Comparison of ENCODE assay signal across 26 cellular contexts in the genomic region with DNA sequence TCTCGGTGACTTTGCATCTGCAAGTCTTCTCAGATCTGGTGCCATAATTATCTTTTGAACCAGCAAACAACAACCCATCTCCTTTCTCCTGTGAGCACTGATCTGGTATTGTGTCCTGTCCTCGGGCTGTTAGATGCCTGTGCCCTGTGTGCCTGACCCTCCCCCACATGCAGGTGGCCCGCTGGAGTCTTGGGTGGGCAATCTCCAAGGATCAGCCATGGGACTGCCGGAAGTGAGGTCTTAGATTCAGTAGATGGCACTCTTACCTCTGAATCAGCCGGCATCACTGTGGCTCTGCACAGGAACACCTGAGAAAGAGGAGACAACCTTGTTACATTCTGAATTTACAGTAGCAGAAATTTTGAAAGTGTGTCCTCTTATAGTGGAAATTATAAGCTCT.
DNase-seq lines count a peak whose midpoint lies in the region; ATAC-seq, FAIRE-seq and TF ChIP-seq lines count a peak whose summit lies in the region.
"Had no signal": no experiment of that assay in that cellular context is flagged by ENCODE, and none has a peak within 500 bp of the region (broad histone marks: within the 10 kb centered on the region; RNA-seq: fewer than 3 reads in every experiment).

No MANE protein-coding gene starts in this region.

- H2AFZ ChIP-seq in hepatocyte (no peak overlapping the region), HepG2 (ENCODE audit: low read length) (no peak overlapping the region)
- H2AFZ ChIP-seq: GM23248 had no signal

- TF ChIP-seq POLR2A in breast epithelium (IDR thresholded peaks at IDR 0.05) (no peak), HepG2 (IDR thresholded peaks at IDR 0.05; ENCODE audit: insufficient read depth in 1 of 2, low read depth in 2 of 2, low read length in 2 of 2) (no peak)

- no peak for TF ChIP-seq RAD21 in HepG2 (CRISPR knock-in tag; IDR thresholded peaks at IDR 0.05)

- peaks cover 26% of the 10 kb centered on the region for H3K4me1 Mint-ChIP-seq in MCF 10A (ENCODE audit: insufficient read depth, unreplicated experiment)
- H3K4me1 Mint-ChIP-seq: B cell had no signal

- H3K4me2 ChIP-seq in hepatocyte (no peak overlapping the region), HepG2 (ENCODE audit: low read depth, low read length) (no peak overlapping the region)

- no peak for ATAC-seq in HepG2
- ATAC-seq in HG03378 (IDR thresholded peaks at IDR 0.05; ENCODE audit: unreplicated experiment), result no peak
- ATAC-seq: activated CD8-positive, alpha-beta T cell treated with anti-CD3 and anti-CD28 coated beads, Interleukin-2, amount 10 ng/mL, durations not matched to agents 7 days and 5 days; gastroesophageal sphincter had no signal

- no peak for FAIRE-seq in HepG2 (lab: Jason Lieb, UNC)
- FAIRE-seq: A204.1, colon had no signal

- DNase-seq in MCF 10A (ENCODE audit: unreplicated experiment) (peak; percentile 46), breast epithelium (ENCODE audit: low spot score in 2 of 2) (no peak), NCI-H524 treated with DMSO at 0.1 percent for 48 hours (lab: John Stamatoyannopoulos, UW) (peak; percentile 2), hepatocyte (ENCODE audit: low spot score) (peak; percentile 18), HepG2 (ENCODE audit: low spot score) (no peak), putamen (ENCODE audit: low spot score) (no peak)
- no peak for DNase-seq in stimulated activated CD4-positive, alpha-beta T cell treated with anti-CD3 and anti-CD28 coated beads, Interleukin-4, amount 100 ng/mL, for 1 hour
- DNase-seq: activated CD8-positive, alpha-beta T cell treated with anti-CD3 and anti-CD28 coated beads, Interleukin-2, amount 10 ng/mL, durations not matched to agents 7 days and 5 days; brain microvascular endothelial cell; COR-L47; effector memory CD4-positive, alpha-beta T cell; esophagus squamous epithelium; GM23248; kidney glomerular epithelial cell; MV-4-11; naive B cell; NCI-H187 treated with DMSO at 0.1 percent for 48 hours; stimulated activated CD4-positive, alpha-beta T cell treated with anti-CD3 and anti-CD28 coated beads, Interleukin-2, amount 100 ng/mL, for 48 hours; stimulated activated naive CD4-positive, alpha-beta T cell treated with Interleukin-2 at 50 U/mL for 16 hours; T-helper 9 cell; tibial artery had no signal

- H3K9me3 Mint-ChIP-seq in MCF 10A (ENCODE audit: unreplicated experiment), result no peaks in the 10 kb centered on the region

- H3K4me3 ChIP-seq in breast epithelium (no peak overlapping the region), hepatocyte (no peak overlapping the region), HepG2 (replicated peaks in 1 of 3; ENCODE audit: insufficient read depth in 1 of 3, low read depth in 2 of 3, low read length in 3 of 3) (no peak overlapping the region)
- H3K4me3 ChIP-seq: esophagus squamous epithelium, gastroesophageal sphincter, GM23248, tibial artery had no signal

- WGBS in hepatocyte (ENCODE audit: low lambda C conversion rate, missing lambda C conversion rate), result 51% methylated on average over 5 of the region's 5 CpGs
- WGBS in HepG2 (ENCODE audit: low lambda C conversion rate), result 10% methylated on average over 5 of the region's 5 CpGs

- TF ChIP-seq EP300 in HepG2 (IDR thresholded peaks at IDR 0.05; ENCODE audit: low read depth in 2 of 2, low read length in 2 of 2) (no peak), HepG2 (CRISPR knock-in tag; IDR thresholded peaks at IDR 0.05; ENCODE audit: borderline replicate concordance) (no peak)

- H3K79me2 ChIP-seq in hepatocyte (no peaks in the 10 kb centered on the region), HepG2 (ENCODE audit: insufficient read depth, low read length) (no peaks in the 10 kb centered on the region)

- H3K36me3 Mint-ChIP-seq in MCF 10A (ENCODE audit: insufficient read depth, unreplicated experiment), result peaks cover 5% of the 10 kb centered on the region

- no peak overlapping the region for H3K9ac ChIP-seq in HepG2 (ENCODE audit: insufficient read depth, low read depth, low read length)
- H3K9ac ChIP-seq: GM23248 had no signal

- H4K20me1 ChIP-seq in hepatocyte (ENCODE audit: insufficient read depth, poor library complexity, severe bottlenecking), result no peaks in the 10 kb centered on the region
- H4K20me1 ChIP-seq in HepG2 (ENCODE audit: insufficient read depth, low read length), result no peaks in the 10 kb centered on the region

- H3K4me1 ChIP-seq in breast epithelium (no peaks in the 10 kb centered on the region), hepatocyte (ENCODE audit: insufficient read depth) (no peaks in the 10 kb centered on the region), HepG2 (ENCODE audit: insufficient read depth, low read length) (no peaks in the 10 kb centered on the region)
- H3K4me1 ChIP-seq: esophagus squamous epithelium, gastroesophageal sphincter, tibial artery had no signal

- intact Hi-C loops in MCF 10A (cut with micrococcal nuclease) (loop anchor here (1.0 kb wide), 1 partner anchor 167 kb away; no protein-coding TSS in a partner anchor), breast epithelium (cut with DNase I; ENCODE audit: low total_unique reads) (no loop called here), HepG2 (cut with micrococcal nuclease; ENCODE audit: unreplicated experiment) (no loop called here)

- TF ChIP-seq CTCF in MCF 10A (IDR thresholded peaks at IDR 0.05; ENCODE audit: unreplicated experiment) (no peak), breast epithelium (IDR thresholded peaks at IDR 0.05) (no peak), hepatocyte (IDR thresholded peaks at IDR 0.05; ENCODE audit: poor library complexity) (no peak), HepG2 (CRISPR knock-in tag; IDR thresholded peaks at IDR 0.05) (no peak)

- CTCF ChIA-PET in MCF 10A (lab: Yijun Ruan, JAX), result interaction anchor here (0.7 to 1.6 kb wide), 13 partner anchors 8 to 654 kb away, joined by 3 to 7 read pairs (median 4); no protein-coding TSS in a partner anchor
- CTCF ChIA-PET in HepG2 (lab: Yijun Ruan, JAX; ENCODE audit: low intra/inter-chr PET ratio, low total read pairs), result no interaction called here

- H3K27ac ChIP-seq in breast epithelium (no peak overlapping the region), hepatocyte (no peak overlapping the region), HepG2 (ENCODE audit: extremely low read length, insufficient read depth, low read length) (no peak overlapping the region)
- H3K27ac ChIP-seq: brain microvascular endothelial cell, esophagus squamous epithelium, gastroesophageal sphincter, GM23248, tibial artery had no signal

- H3K36me3 ChIP-seq in breast epithelium, result no peaks in the 10 kb centered on the region
- H3K36me3 ChIP-seq in hepatocyte (replicated peaks; ENCODE audit: insufficient read depth, low read depth), result no peaks in the 10 kb centered on the region
- no peaks in the 10 kb centered on the region for H3K36me3 ChIP-seq in HepG2 (replicated peaks in 1 of 2; ENCODE audit: control insufficient read depth in 1 of 2, insufficient read depth in 2 of 2, low read length in 2 of 2)
- H3K36me3 ChIP-seq: brain microvascular endothelial cell, esophagus squamous epithelium, gastroesophageal sphincter, tibial artery had no signal

- no peaks in the 10 kb centered on the region for H3K27me3 Mint-ChIP-seq in MCF 10A (ENCODE audit: insufficient read depth, unreplicated experiment)
- H3K27me3 Mint-ChIP-seq: B cell, naive B cell had no signal

- H3K9me2 ChIP-seq in hepatocyte (replicated peaks; ENCODE audit: insufficient read depth), result no peaks in the 10 kb centered on the region

- BruUV-seq in MCF 10A (replicated peaks; lab: Mats Ljungman, UMichigan) (no TSS peak), HepG2 (replicated peaks; lab: Mats Ljungman, UMichigan) (no TSS peak)

- POLR2A ChIA-PET in MCF 10A (lab: Yijun Ruan, JAX) (interaction anchor here (0.8 to 1.4 kb wide), 3 partner anchors 10 to 171 kb away, joined by 3 to 4 read pairs (median 3); no protein-coding TSS in a partner anchor), HepG2 (lab: Yijun Ruan, JAX) (no interaction called here)

- in situ Hi-C loops in HepG2 (cut with HindIII; ENCODE audit: extremely low pct_ligation_motif_present, low pct_unique_long_range_greater_than_20kb), result no loop called here

- no peak overlapping the region for H3K27ac Mint-ChIP-seq in MCF 10A (ENCODE audit: low read depth, unreplicated experiment)
- H3K27ac Mint-ChIP-seq: activated CD8-positive, alpha-beta T cell treated with anti-CD3 and anti-CD28 coated beads, Interleukin-2, amount 10 ng/mL, durations not matched to agents 7 days and 5 days; B cell; naive B cell had no signal

- no peaks in the 10 kb centered on the region for H3K27me3 ChIP-seq in breast epithelium
- H3K27me3 ChIP-seq in hepatocyte, result no peaks in the 10 kb centered on the region
- peaks cover 0 to 7% of the 10 kb centered on the region in 2 experiments; a peak in 1 of 5 replicates for H3K27me3 ChIP-seq in HepG2 (ENCODE audit: control insufficient read depth in 1 of 2, insufficient read depth in 2 of 2, low read length in 2 of 2)
- H3K27me3 ChIP-seq: brain microvascular endothelial cell, esophagus squamous epithelium, tibial artery had no signal

- H3K9me3 ChIP-seq in breast epithelium (no peaks in the 10 kb centered on the region), hepatocyte (ENCODE audit: low read depth) (no peaks in the 10 kb centered on the region), HepG2 (ENCODE audit: low read length) (peaks cover 4% of the 10 kb centered on the region)
- H3K9me3 ChIP-seq: esophagus squamous epithelium, gastroesophageal sphincter, tibial artery had no signal

- H3K4me3 Mint-ChIP-seq in MCF 10A (ENCODE audit: unreplicated experiment), result no peak overlapping the region
- H3K4me3 Mint-ChIP-seq: activated CD8-positive, alpha-beta T cell treated with anti-CD3 and anti-CD28 coated beads, Interleukin-2, amount 10 ng/mL, durations not matched to agents 7 days and 5 days; B cell; naive B cell had no signal

TF ChIP-seq in HepG2, 621 proteins besides CTCF, POLR2A, EP300 and RAD21 (continues in another document):
- TF ChIP-seq PHF5A (CRISPR knock-in tag; IDR thresholded peaks at IDR 0.05; ENCODE audit: low read depth, unreplicated experiment), result no peak
- TF ChIP-seq HMG20B (CRISPR knock-in tag; conservative IDR thresholded peaks at IDR 0.05), result no peak
- no peak for TF ChIP-seq DRAP1 (CRISPR knock-in tag; IDR thresholded peaks at IDR 0.05)
- TF ChIP-seq SAP130 (CRISPR knock-in tag; IDR thresholded peaks at IDR 0.05; ENCODE audit: low read depth), result no peak
- TF ChIP-seq SMYD3 (CRISPR knock-in tag; IDR thresholded peaks at IDR 0.05), result no peak
- TF ChIP-seq IRF2 (CRISPR knock-in tag; IDR thresholded peaks at IDR 0.05), result no peak
- no peak for TF ChIP-seq AGO1 (IDR thresholded peaks at IDR 0.05; ENCODE audit: low read depth, low read length, poor library complexity, severe bottlenecking)

Comparison
In these comparisons a context has a peak if more than half of its experiments do, and no peak if none do; other contexts are left out.
1. DNase-seq: peak in MCF 10A (single experiment), NCI-H524 treated with DMSO at 0.1 percent for 48 hours (single experiment) and hepatocyte (single experiment); none in breast epithelium (0 of 2), stimulated activated CD4-positive, alpha-beta T cell treated with anti-CD3 and anti-CD28 coated beads, Interleukin-4, amount 100 ng/mL, for 1 hour (single experiment), HepG2 (single experiment) and putamen (single experiment).